8 cellular contexts compared by ENCODE assay signal in genomic region chr7:25894902-25895791, GRCh38.
A peak's percentile ranks its signal among the peaks of the same experiment; 100 is the strongest.
DNase-seq lines count a peak whose midpoint lies in the region; ATAC-seq and TF ChIP-seq lines count a peak whose summit lies in the region.

No MANE protein-coding gene starts in this region.

- no peaks in the 10 kb centered on the region for H3K9me2 ChIP-seq in MM.1S (replicated peaks; ENCODE audit: insufficient read depth, low read length)

- no peaks in the 10 kb centered on the region for H3K36me3 ChIP-seq in H7 (replicated peaks; ENCODE audit: control insufficient read depth, insufficient read depth, low read length)
- no peaks in the 10 kb centered on the region for H3K36me3 ChIP-seq in MM.1S (replicated peaks; ENCODE audit: insufficient read depth, low read length)

- ATAC-seq in left lobe of liver: peak; percentile 81

- TF ChIP-seq CTCF in MM.1S (IDR thresholded peaks at IDR 0.05; ENCODE audit: low read length): peak; percentile 74

- peak overlapping the region; percentile 56 for H3K9ac ChIP-seq in MM.1S (ENCODE audit: low read length)

- peaks cover 30% of the 10 kb centered on the region for H3K4me1 ChIP-seq in MM.1S (ENCODE audit: low read length)

- H3K4me3 ChIP-seq in H7 (ENCODE audit: insufficient read depth, low read depth, low read length) (peak overlapping the region; percentile 53), MM.1S (ENCODE audit: low read length) (peak overlapping the region; percentile 28)

- peak overlapping the region; percentile 78 for H3K27ac ChIP-seq in MM.1S (ENCODE audit: low read length)

- H3F3A ChIP-seq in MM.1S (ENCODE audit: insufficient read depth, low read length): peaks cover 10% of the 10 kb centered on the region; the same call in 1 of the 2 replicates

- H3K27me3 ChIP-seq in H7 (ENCODE audit: control insufficient read depth, insufficient read depth, low read length) (no peaks in the 10 kb centered on the region), MM.1S (replicated peaks; ENCODE audit: insufficient read depth, low read length) (no peaks in the 10 kb centered on the region)

- peak overlapping the region; percentile 63 for H2AFZ ChIP-seq in MM.1S (ENCODE audit: low read length)

- no peaks in the 10 kb centered on the region for H4K20me1 ChIP-seq in MM.1S (ENCODE audit: insufficient read depth, low read length)

- peak; percentile 75 for DNase-seq in GM03348 (ENCODE audit: low spot score)
- peak; percentile 76 for DNase-seq in H7
- peak; percentile 68 for DNase-seq in MM.1S
- DNase-seq in activated CD4-positive, CD25-positive, alpha-beta regulatory T cell treated with anti-CD3 and anti-CD28 coated beads, Interleukin-2, amount 50 U/mL, for 72 hours: peak; percentile 64
- DNase-seq in cerebellum (ENCODE audit: low spot score): peak; percentile 50
- peak; percentile 74 for DNase-seq in left lobe of liver (ENCODE audit: low spot score)
- DNase-seq in stimulated activated CD4-positive, alpha-beta T cell treated with anti-CD3 and anti-CD28 coated beads, Interleukin-4, amount 100 ng/mL, for 48 hours (ENCODE audit: low read depth in 2 of 2): peak; percentile 54 to 60
- no peak for DNase-seq in NCI-H446 treated with DMSO at 0.1 percent for 48 hours (lab: John Stamatoyannopoulos, UW)

- peak overlapping the region; percentile 79 for H3K4me2 ChIP-seq in MM.1S (ENCODE audit: low read depth, low read length)

- H3K79me2 ChIP-seq in MM.1S (ENCODE audit: low read length): no peaks in the 10 kb centered on the region

- no peaks in the 10 kb centered on the region for H3K9me3 ChIP-seq in MM.1S (replicated peaks; ENCODE audit: insufficient read depth, low read length)
